In the genomic region with DNA sequence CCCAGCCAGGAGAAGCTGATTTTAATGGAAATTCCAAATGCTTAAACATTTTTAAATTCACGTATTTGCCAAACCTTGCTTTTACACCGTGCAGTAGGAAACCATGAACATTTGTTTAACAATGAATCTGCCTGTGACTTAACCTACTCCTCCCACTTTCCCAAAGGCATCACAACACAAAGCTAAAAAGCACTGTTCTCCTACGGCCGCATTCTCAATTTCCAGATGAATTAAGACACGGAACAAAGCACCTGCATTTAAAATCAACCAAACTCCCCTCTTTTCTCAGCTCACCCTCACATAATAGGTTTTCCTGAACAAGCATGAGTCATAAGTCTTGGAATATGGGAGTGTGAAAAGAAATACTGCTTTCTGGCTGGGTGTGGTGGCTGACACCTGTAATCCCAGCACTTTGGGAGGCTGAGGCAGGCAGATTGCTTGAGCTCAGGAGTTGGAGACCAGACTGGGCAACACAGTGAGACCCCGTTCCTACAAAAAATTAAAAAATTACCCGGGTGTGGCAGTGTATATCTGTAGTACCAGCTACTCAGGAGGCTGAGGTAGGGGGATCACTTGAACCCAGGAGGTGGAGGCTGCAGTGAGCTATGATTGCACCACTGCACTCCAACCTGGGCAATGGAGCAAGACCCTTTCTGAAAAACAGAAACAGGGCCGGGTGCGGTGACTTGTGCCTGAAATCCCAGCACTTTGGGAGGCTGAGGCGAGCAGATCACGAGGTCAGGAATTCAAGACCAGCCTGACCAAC, we compare ENCODE assay signal across 2 cellular contexts.
TF ChIP-seq lines count a peak whose summit lies in the region.

No MANE protein-coding gene starts in this region.

TF ChIP-seq in H1, 55 proteins besides CTCF, POLR2A, EP300 and RAD21:
- TF ChIP-seq CHD7 (IDR thresholded peaks at IDR 0.05; ENCODE audit: insufficient replicate concordance, low read length) (no peak), HDAC2 (IDR thresholded peaks at IDR 0.05; ENCODE audit: borderline replicate concordance in 1 of 2, low read depth in 2 of 2, low read length in 2 of 2) (peak in 1 of 2 experiments; percentile 53; a peak in 1 of 4 replicates), KDM1A (IDR thresholded peaks at IDR 0.05; ENCODE audit: borderline replicate concordance, low read length) (peak; percentile 25; the same call in 1 of the 2 replicates)

TF ChIP-seq in HEK293T, 16 proteins besides CTCF, POLR2A, EP300 and RAD21:
- TF ChIP-seq FOXA1 (IDR thresholded peaks at IDR 0.05) (no peak), BHLHE40 (IDR thresholded peaks at IDR 0.05; ENCODE audit: borderline replicate concordance) (no peak), FOXK2 (IDR thresholded peaks at IDR 0.05) (no peak), ARNT (IDR thresholded peaks at IDR 0.05) (no peak), L3MBTL2 (conservative IDR thresholded peaks at IDR 0.05) (no peak), FOXM1 (IDR thresholded peaks at IDR 0.05; ENCODE audit: borderline replicate concordance) (no peak), ZNF384 (IDR thresholded peaks at IDR 0.05) (no peak), SP1 (IDR thresholded peaks at IDR 0.05) (no peak), TARDBP (IDR thresholded peaks at IDR 0.05) (no peak), CTBP1 (IDR thresholded peaks at IDR 0.05; ENCODE audit: borderline replicate concordance) (no peak), NFRKB (IDR thresholded peaks at IDR 0.05) (no peak), ELF4 (IDR thresholded peaks at IDR 0.05) (no peak), SUZ12 (IDR thresholded peaks at IDR 0.05) (no peak), LEF1 (IDR thresholded peaks at IDR 0.05; ENCODE audit: borderline replicate concordance) (no peak), HDGF (IDR thresholded peaks at IDR 0.05; ENCODE audit: borderline replicate concordance) (no peak)
- TF ChIP-seq, protein P1, sequence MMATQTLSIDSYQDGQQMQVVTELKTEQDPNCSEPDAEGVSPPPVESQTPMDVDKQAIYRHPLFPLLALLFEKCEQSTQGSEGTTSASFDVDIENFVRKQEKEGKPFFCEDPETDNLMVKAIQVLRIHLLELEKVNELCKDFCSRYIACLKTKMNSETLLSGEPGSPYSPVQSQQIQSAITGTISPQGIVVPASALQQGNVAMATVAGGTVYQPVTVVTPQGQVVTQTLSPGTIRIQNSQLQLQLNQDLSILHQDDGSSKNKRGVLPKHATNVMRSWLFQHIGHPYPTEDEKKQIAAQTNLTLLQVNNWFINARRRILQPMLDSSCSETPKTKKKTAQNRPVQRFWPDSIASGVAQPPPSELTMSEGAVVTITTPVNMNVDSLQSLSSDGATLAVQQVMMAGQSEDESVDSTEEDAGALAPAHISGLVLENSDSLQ (IDR thresholded peaks at IDR 0.05): no peak
